20 cellular contexts compared by ENCODE assay signal in genomic region chr7:26789481-26790175, GRCh38.
"Had no signal": no experiment of that assay in that cellular context is flagged by ENCODE, and none has a peak within 500 bp of the region (broad histone marks: within the 10 kb centered on the region; RNA-seq: fewer than 3 reads in every experiment).

No MANE protein-coding gene starts in this region.

- ATAC-seq: activated CD8-positive, alpha-beta T cell treated with anti-CD3 and anti-CD28 coated beads for 36 hours; activated naive CD4-positive, alpha-beta T cell treated with anti-CD3 and anti-CD28 coated beads, Interleukin-2, amount 50 U/mL, for 72 hours; activated T-cell treated with anti-CD3 and anti-CD28 coated beads, Interleukin-2, amount 50 U/mL, for 4 hours; foreskin keratinocyte; natural killer cell treated with Interleukin-12 subunit alpha and Interleukin-12 subunit beta and Interleukin-15 and Interleukin-18, amount 100 ng/mL, for 72 hours had no signal

- DNase-seq: activated B cell treated with CpG ODN at 0.5 μM for 24 hours; activated CD4-positive, alpha-beta T cell treated with anti-CD3 and anti-CD28 coated beads for 48 hours; activated CD8-positive, alpha-beta T cell treated with anti-CD3 and anti-CD28 coated beads for 36 hours; activated effector memory CD4-positive, alpha-beta T cell treated with anti-CD3 and anti-CD28 coated beads, Interleukin-2, amount 50 U/mL, for 16 hours; activated T-cell treated with anti-CD3 and anti-CD28 coated beads, Interleukin-2, amount 50 U/mL, for 4 hours; caudate nucleus; cortex of kidney; effector CD8-positive, alpha-beta T cell; esophagus squamous epithelium; foreskin keratinocyte; head of caudate nucleus; immature natural killer cell; mesendoderm; occipital lobe; stimulated activated CD4-positive, alpha-beta T cell treated with anti-CD3 and anti-CD28 coated beads, Interleukin-15, amount 100 ng/mL, for 24 hours; stimulated activated CD4-positive, alpha-beta T cell treated with anti-CD3 and anti-CD28 coated beads, Interleukin-4, amount 100 ng/mL, for 1 hour; stimulated activated naive CD4-positive, alpha-beta T cell; tibial artery had no signal
